31 cellular contexts compared by ENCODE assay signal in the genomic region with DNA sequence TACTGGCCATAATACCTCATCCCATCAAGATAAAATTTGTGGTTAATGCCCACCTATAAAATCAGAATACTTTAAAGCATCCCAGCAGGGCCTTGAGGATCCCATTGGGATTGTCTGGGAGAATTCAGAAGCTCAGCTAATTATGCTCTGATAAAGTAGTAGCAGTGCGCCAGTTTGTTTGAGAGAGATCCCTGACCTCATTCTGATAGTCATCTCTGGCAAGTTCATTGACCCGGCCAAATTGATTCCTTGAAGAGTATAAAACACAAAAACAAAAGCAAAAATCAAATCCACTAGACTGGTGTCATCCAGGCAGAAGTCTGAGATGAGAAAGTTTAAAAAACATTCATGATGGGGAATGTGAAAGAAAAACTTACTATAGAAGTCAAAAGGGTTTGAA. TPM values are rescaled to one million over a fixed set of nuclear protein-coding genes. Genes with fewer than 3 reads are reported as not detected.
A peak's percentile ranks its signal among the peaks of the same experiment; 100 is the strongest.
DNase-seq lines count a peak whose midpoint lies in the region; ATAC-seq, FAIRE-seq and TF ChIP-seq lines count a peak whose summit lies in the region.
"Had no signal": no experiment of that assay in that cellular context is flagged by ENCODE, and none has a peak within 500 bp of the region (broad histone marks: within the 10 kb centered on the region; RNA-seq: fewer than 3 reads in every experiment).

No MANE protein-coding gene starts in this region.

- H3K4me1 ChIP-seq in liver (ENCODE audit: control insufficient read depth in 4 of 4, insufficient read depth in 4 of 4, low read length in 3 of 4) (peaks cover 7 to 69% (median 54%) of the 10 kb centered on the region in 4 donors), HepG2 (ENCODE audit: insufficient read depth, low read length) (peaks cover 11% of the 10 kb centered on the region; the same call in 1 of the 2 replicates), esophagus muscularis mucosa (no peaks in the 10 kb centered on the region), right lobe of liver (peaks cover 0 to 50% (median 24%) of the 10 kb centered on the region in 4 donors), GM23338 (ENCODE audit: insufficient read depth) (no peaks in the 10 kb centered on the region), PC-3 (ENCODE audit: insufficient read depth, low read length) (no peaks in the 10 kb centered on the region)
- H3K4me1 ChIP-seq: BE2C, BLaER1 had no signal

- no peak overlapping the region for H3K4me2 ChIP-seq in HepG2 (ENCODE audit: low read depth, low read length)
- no peak overlapping the region for H3K4me2 ChIP-seq in GM23338
- H3K4me2 ChIP-seq in PC-3 (ENCODE audit: low read length) = no peak overlapping the region
- H3K4me2 ChIP-seq: BLaER1 had no signal

- H3K9ac ChIP-seq in liver (ENCODE audit: low read depth in 1 of 2, low read length in 2 of 2) = peak overlapping the region in 1 of 2 donors; percentile 48
- no peak overlapping the region for H3K9ac ChIP-seq in HepG2 (ENCODE audit: insufficient read depth, low read depth, low read length)
- no peak overlapping the region for H3K9ac ChIP-seq in PC-3 (ENCODE audit: low read length)
- H3K9ac ChIP-seq: BLaER1 had no signal

- no peaks in the 10 kb centered on the region for H3K9me3 ChIP-seq in liver (ENCODE audit: control insufficient read depth in 4 of 4, low read length in 3 of 4)
- H3K9me3 ChIP-seq in HepG2 (ENCODE audit: low read length) = no peaks in the 10 kb centered on the region
- H3K9me3 ChIP-seq in esophagus muscularis mucosa = no peaks in the 10 kb centered on the region
- H3K9me3 ChIP-seq in right lobe of liver = no peaks in the 10 kb centered on the region
- no peaks in the 10 kb centered on the region for H3K9me3 ChIP-seq in PC-3 (ENCODE audit: low read length)
- H3K9me3 ChIP-seq: BE2C, BLaER1 had no signal

- H3K4me3 ChIP-seq in liver (ENCODE audit: low read depth in 1 of 3, low read length in 3 of 3) (no peak overlapping the region), HepG2 (replicated peaks in 1 of 3; ENCODE audit: insufficient read depth in 1 of 3, low read depth in 2 of 3, low read length in 3 of 3) (no peak overlapping the region), esophagus muscularis mucosa (no peak overlapping the region), right lobe of liver (peak overlapping the region in 2 of 3 donors; percentile 5 to 25), GM23338 (no peak overlapping the region), PC-3 (ENCODE audit: low read length) (no peak overlapping the region)
- H3K4me3 ChIP-seq: BLaER1, GM12878 had no signal

- TF ChIP-seq CTCF in liver (IDR thresholded peaks at IDR 0.05; ENCODE audit: low read depth, low read length, missing input control) (no peak), HepG2 (CRISPR knock-in tag; IDR thresholded peaks at IDR 0.05) (no peak), esophagus muscularis mucosa (IDR thresholded peaks at IDR 0.05) (no peak), right lobe of liver (IDR thresholded peaks at IDR 0.05) (no peak), GM23338 (conservative IDR thresholded peaks at IDR 0.05; ENCODE audit: low read depth in 2 of 2) (no peak), PC-3 (conservative IDR thresholded peaks at IDR 0.05; ENCODE audit: low read depth, low read length) (no peak)

- peaks cover 3% of the 10 kb centered on the region for H3K27me3 Mint-ChIP-seq in GM23338 (ENCODE audit: insufficient read depth, low read depth, poor library complexity)

- H4K20me1 ChIP-seq in HepG2 (ENCODE audit: insufficient read depth, low read length) (no peaks in the 10 kb centered on the region), GM23338 (replicated peaks; ENCODE audit: insufficient read depth) (no peaks in the 10 kb centered on the region), PC-3 (ENCODE audit: low read length) (no peaks in the 10 kb centered on the region)
- H4K20me1 ChIP-seq: BLaER1 had no signal

- no peak overlapping the region for H3K4me3 Mint-ChIP-seq in GM23338
- H3K4me3 Mint-ChIP-seq: CD14-positive monocyte; CD4-positive, alpha-beta memory T cell; CD8-positive, alpha-beta memory T cell had no signal

- H2AFZ ChIP-seq in HepG2 (ENCODE audit: low read length) (no peak overlapping the region), GM23338 (no peak overlapping the region), PC-3 (ENCODE audit: low read length) (no peak overlapping the region)

- intact Hi-C loops in HepG2 (cut with micrococcal nuclease; ENCODE audit: unreplicated experiment) = no loop called here
- intact Hi-C loops in esophagus muscularis mucosa (cut with DNase I) = no loop called here
- intact Hi-C loops in right lobe of liver (cut with DNase I) = no loop called here
- intact Hi-C loops in PC-3 (cut with micrococcal nuclease) = no loop called here

- H3K79me2 ChIP-seq in HepG2 (ENCODE audit: insufficient read depth, low read length) (no peaks in the 10 kb centered on the region), GM23338 (replicated peaks; ENCODE audit: insufficient read depth) (no peaks in the 10 kb centered on the region), PC-3 (ENCODE audit: low read length) (no peaks in the 10 kb centered on the region)

- no peaks in the 10 kb centered on the region for H3K36me3 Mint-ChIP-seq in GM23338 (ENCODE audit: low read depth)
- H3K36me3 Mint-ChIP-seq: CD14-positive monocyte; CD4-positive, alpha-beta memory T cell; CD8-positive, alpha-beta memory T cell had no signal

- POLR2A ChIA-PET in HepG2 (lab: Yijun Ruan, JAX) = interaction anchor here (1.0 to 2.1 kb wide), 3 partner anchors 12 to 18 kb away, joined by 3 to 7 read pairs (median 3); a partner anchor contains a TSS
- POLR2A ChIA-PET in PC-3 (lab: Charles Lee; ENCODE audit: unreplicated experiment) = no interaction called here

- H3K9me2 ChIP-seq in GM23338 (ENCODE audit: insufficient read depth) = no peaks in the 10 kb centered on the region
- H3K9me2 ChIP-seq in PC-3 (replicated peaks; ENCODE audit: low read length) = no peaks in the 10 kb centered on the region

- no peak for ATAC-seq in HepG2
- peak; percentile 57 to 68 (median 62) for ATAC-seq in right lobe of liver
- no peak for ATAC-seq in GM23338
- no peak for ATAC-seq in PC-3
- ATAC-seq: GM12878 had no signal

- H3K27me3 ChIP-seq in liver (ENCODE audit: control insufficient read depth in 4 of 4, insufficient read depth in 4 of 4, low read length in 3 of 4) = no peaks in the 10 kb centered on the region
- H3K27me3 ChIP-seq in HepG2 (ENCODE audit: control insufficient read depth in 1 of 2, insufficient read depth in 2 of 2, low read length in 2 of 2) = no peaks in the 10 kb centered on the region
- peaks cover 0 to 5% (median 0%) of the 10 kb centered on the region in 4 donors for H3K27me3 ChIP-seq in esophagus muscularis mucosa
- no peaks in the 10 kb centered on the region for H3K27me3 ChIP-seq in right lobe of liver
- no peaks in the 10 kb centered on the region for H3K27me3 ChIP-seq in GM23338 (ENCODE audit: insufficient read depth)
- H3K27me3 ChIP-seq in PC-3 (ENCODE audit: low read length) = peaks cover 19% of the 10 kb centered on the region
- H3K27me3 ChIP-seq: BE2C, BLaER1 had no signal

- BruUV-seq in HepG2 (replicated peaks; lab: Mats Ljungman, UMichigan) (no TSS peak), PC-3 (replicated peaks; lab: Mats Ljungman, UMichigan) (no TSS peak)

- H3K9me3 Mint-ChIP-seq in GM23338 = no peaks in the 10 kb centered on the region
- H3K9me3 Mint-ChIP-seq: CD4-positive, alpha-beta memory T cell; CD4-positive, CD25-positive, alpha-beta regulatory T cell; CD8-positive, alpha-beta memory T cell had no signal

- WGBS in liver = 39% methylated on average over 2 of the region's 2 CpGs
- WGBS in HepG2 (ENCODE audit: low lambda C conversion rate) = 96% methylated on average over 2 of the region's 2 CpGs
- WGBS in esophagus muscularis mucosa = 88% methylated on average over 2 of the region's 2 CpGs
- 47% methylated on average over 2 of the region's 2 CpGs for WGBS in right lobe of liver (ENCODE audit: insufficient coverage, low coverage, low lambda C conversion rate, missing lambda C conversion rate)

- H3F3A ChIP-seq in GM23338 (replicated peaks; ENCODE audit: low read depth) (no peaks in the 10 kb centered on the region), PC-3 (ENCODE audit: low read length, unreplicated experiment) (no peaks in the 10 kb centered on the region)

- TF ChIP-seq RAD21 in liver (IDR thresholded peaks at IDR 0.05) (peak in 1 of 2 donors; percentile 20), HepG2 (CRISPR knock-in tag; IDR thresholded peaks at IDR 0.05) (no peak)

- DNase-seq in HepG2 (ENCODE audit: low spot score) = no peak
- DNase-seq in esophagus muscularis mucosa (ENCODE audit: extremely low spot score) = peak; percentile 12
- no peak for DNase-seq in right lobe of liver
- DNase-seq in GM23338 (ENCODE audit: low spot score) = no peak
- no peak for DNase-seq in PC-3
- DNase-seq: 8988T; ACHN; BE2C; C1 segment of cervical spinal cord; CD4-positive, alpha-beta memory T cell; CD4-positive, CD25-positive, alpha-beta regulatory T cell; CD8-positive, alpha-beta memory T cell; COR-L47; DMS 273 treated with DMSO at 0.1 percent for 48 hours; DMS153; DMS53; DMS79; DND-41; EL; GDM1 had no signal

- in situ Hi-C loops in HepG2 (cut with HindIII; ENCODE audit: extremely low pct_ligation_motif_present, low pct_unique_long_range_greater_than_20kb) = no loop called here

- H3K27ac ChIP-seq in liver (ENCODE audit: low read depth in 1 of 2, low read length in 2 of 2) = peak overlapping the region; percentile 13 to 60
- no peak overlapping the region for H3K27ac ChIP-seq in HepG2 (ENCODE audit: extremely low read length, insufficient read depth, low read length)
- H3K27ac ChIP-seq in esophagus muscularis mucosa (replicated peaks in 1 of 4) = no peak overlapping the region
- peak overlapping the region; percentile 48 to 74 (median 56) for H3K27ac ChIP-seq in right lobe of liver
- no peak overlapping the region for H3K27ac ChIP-seq in GM23338 (ENCODE audit: low read depth)
- no peak overlapping the region for H3K27ac ChIP-seq in PC-3 (ENCODE audit: low read length)
- H3K27ac ChIP-seq: BLaER1 had no signal

- FAIRE-seq in HepG2 (lab: Jason Lieb, UNC) = no peak
- FAIRE-seq: A204.1, GM12878, GM12892, GM18507 had no signal

- CTCF ChIA-PET in HepG2 (lab: Yijun Ruan, JAX; ENCODE audit: low intra/inter-chr PET ratio, low total read pairs) = no interaction called here
- CTCF ChIA-PET in PC-3 (lab: Charles Lee) = no interaction called here

- peaks cover 4% of the 10 kb centered on the region; the same call in 1 of the 3 replicates for H3K4me1 Mint-ChIP-seq in GM23338
- H3K4me1 Mint-ChIP-seq: CD4-positive, alpha-beta memory T cell; CD4-positive, CD25-positive, alpha-beta regulatory T cell; CD8-positive, alpha-beta memory T cell had no signal

- peaks cover 0 to 28% (median 16%) of the 10 kb centered on the region in 4 donors for H3K36me3 ChIP-seq in liver (ENCODE audit: control insufficient read depth in 4 of 4, insufficient read depth in 3 of 4, low read depth in 1 of 4, low read length in 3 of 4)
- peaks cover 26 to 71% of the 10 kb centered on the region in 2 experiments for H3K36me3 ChIP-seq in HepG2 (replicated peaks in 1 of 2; ENCODE audit: control insufficient read depth in 1 of 2, insufficient read depth in 2 of 2, low read length in 2 of 2)
- no peaks in the 10 kb centered on the region for H3K36me3 ChIP-seq in esophagus muscularis mucosa
- peaks cover 0 to 32% (median 4%) of the 10 kb centered on the region in 4 donors for H3K36me3 ChIP-seq in right lobe of liver
- H3K36me3 ChIP-seq in GM23338 (ENCODE audit: insufficient read depth) = no peaks in the 10 kb centered on the region
- H3K36me3 ChIP-seq in PC-3 (ENCODE audit: low read depth, low read length) = no peaks in the 10 kb centered on the region
- H3K36me3 ChIP-seq: BE2C, BLaER1 had no signal

- no peak overlapping the region for H3K27ac Mint-ChIP-seq in GM23338
- H3K27ac Mint-ChIP-seq: CD14-positive monocyte; CD4-positive, alpha-beta memory T cell; CD4-positive, CD25-positive, alpha-beta regulatory T cell; CD8-positive, alpha-beta memory T cell had no signal

- TF ChIP-seq POLR2A in HepG2 (IDR thresholded peaks at IDR 0.05; ENCODE audit: insufficient read depth in 1 of 2, low read depth in 2 of 2, low read length in 2 of 2) (no peak), esophagus muscularis mucosa (IDR thresholded peaks at IDR 0.05; ENCODE audit: low read depth) (no peak), right lobe of liver (IDR thresholded peaks at IDR 0.05) (no peak)

- TF ChIP-seq EP300 in HepG2 (IDR thresholded peaks at IDR 0.05; ENCODE audit: low read depth in 2 of 2, low read length in 2 of 2) = no peak
- no peak for TF ChIP-seq EP300 in HepG2 (CRISPR knock-in tag; IDR thresholded peaks at IDR 0.05; ENCODE audit: borderline replicate concordance)
- TF ChIP-seq EP300 in esophagus muscularis mucosa (IDR thresholded peaks at IDR 0.05) = no peak

RNA-seq across cellular contexts. Expression of a gene that starts 14.1 kb away (rescaled TPM):
- total RNA-seq in liver (10 to 100 TPM; 15.4 to 58.3 TPM), HepG2 (2016; rRNA removed; fragmentation: Illumina TruSeq; extraction: Trizol) (5.8 and 15.1 TPM in 2 replicates), esophagus muscularis mucosa (not detected), right lobe of liver (10 to 100 TPM; 15.3 to 63.5 (median 35.4) TPM), PC-3 (2014; rRNA removed) (not detected in 2 replicates)
- polyA plus RNA-seq in liver (10 to 100 TPM; 18.7 to 63.8 TPM), HepG2 (2011; rRNA removed) (38.8 and 39.0 TPM in 2 replicates), GM23338 (2016; fragmentation: Nextera tagmentation; extraction: Ambion mirVana) (0.08 and 0.14 TPM in 2 replicates)
- total RNA-seq in HepG2 (2016; cell fraction: cytosol; rRNA removed; fragmentation: Illumina TruSeq; extraction: Trizol; ENCODE audit: low read depth) = 5.3 and 5.7 TPM in 2 replicates
- 5.6 and 16.0 TPM in 2 replicates for total RNA-seq in HepG2 (2016; cell fraction: insoluble cytoplasmic fraction; rRNA removed; fragmentation: Illumina TruSeq; extraction: Trizol)
- 7.7 and 8.7 TPM in 2 replicates for total RNA-seq in HepG2 (2016; cell fraction: membrane; rRNA removed; fragmentation: Illumina TruSeq; extraction: Trizol)
- 23.5 and 27.9 TPM in 2 replicates for total RNA-seq in HepG2 (2016; cell fraction: nucleus; rRNA removed; fragmentation: Illumina TruSeq; extraction: Trizol)
- 12.7 and 15.4 TPM in 2 replicates for polyA plus RNA-seq in HepG2 (2011; cell fraction: cytosol; rRNA removed)
- polyA plus RNA-seq in HepG2 (2011; cell fraction: nucleus; rRNA removed) = 217 and 232 TPM in 2 replicates
- 20.2 and 28.6 TPM in 2 replicates for polyA plus RNA-seq in HepG2 (2012)
- polyA plus RNA-seq in HepG2 (2016; cell fraction: cytosol; fragmentation: Illumina TruSeq; extraction: Trizol; ENCODE audit: low read depth) = 3.8 and 4.6 TPM in 2 replicates
- polyA plus RNA-seq in HepG2 (2016; cell fraction: insoluble cytoplasmic fraction; fragmentation: Illumina TruSeq; extraction: Trizol; ENCODE audit: low read depth) = 5.9 and 6.3 TPM in 2 replicates
- 6.7 and 6.8 TPM in 2 replicates for polyA plus RNA-seq in HepG2 (2016; cell fraction: membrane; fragmentation: Illumina TruSeq; extraction: Trizol; ENCODE audit: low read depth)
- polyA plus RNA-seq in HepG2 (2016; cell fraction: nucleus; fragmentation: Illumina TruSeq; extraction: Trizol; ENCODE audit: insufficient read depth, low read depth) = 70.1 and 70.4 TPM in 2 replicates
- 18.3 TPM in 1 of 2 replicates, not detected in the other for polyA minus RNA-seq in HepG2 (2011; rRNA and poly(A)+ RNA removed; ENCODE audit: low replicate concordance)
- polyA minus RNA-seq in HepG2 (2011; cell fraction: cytosol; rRNA and poly(A)+ RNA removed) = 3.8 and 5.0 TPM in 2 replicates
- polyA minus RNA-seq in HepG2 (2011; cell fraction: nucleus; rRNA and poly(A)+ RNA removed) = 34.4 and 34.7 TPM in 2 replicates
- total RNA-seq in GM23338 (2014; rRNA removed; shearing (Covaris generic)) = not detected in 2 replicates
- total RNA-seq: A673; CD4-positive, alpha-beta memory T cell; CD4-positive, CD25-positive, alpha-beta regulatory T cell; CD8-positive, alpha-beta memory T cell; Daoy; G401; GM12878 had no signal
- polyA plus RNA-seq: AG04450; CD14-positive monocyte; CD4-positive, alpha-beta memory T cell; CD4-positive, CD25-positive, alpha-beta regulatory T cell; CD8-positive, alpha-beta memory T cell; GM12878 had no signal

RNA-seq across cellular contexts. Expression of a gene that starts 14.3 kb away (rescaled TPM):
- total RNA-seq in liver (10 to 100 TPM; 16.8 to 81.2 TPM), HepG2 (2016; rRNA removed; fragmentation: Illumina TruSeq; extraction: Trizol) (6.8 and 8.8 TPM in 2 replicates), esophagus muscularis mucosa (not detected), right lobe of liver (100 to 1,000 TPM in 1 of 6 experiments, 10 to 100 TPM in 5; 30.1 to 116 (median 49.0) TPM), PC-3 (2014; rRNA removed) (not detected in 2 replicates)
- polyA plus RNA-seq in liver (10 to 100 TPM; 28.1 to 46.9 TPM), HepG2 (2011; rRNA removed) (8.1 and 10.0 TPM in 2 replicates), GM23338 (2016; fragmentation: Nextera tagmentation; extraction: Ambion mirVana) (0.03 and 0.19 TPM in 2 replicates)
- 0.88 and 1.2 TPM in 2 replicates for total RNA-seq in HepG2 (2016; cell fraction: cytosol; rRNA removed; fragmentation: Illumina TruSeq; extraction: Trizol; ENCODE audit: low read depth)
- total RNA-seq in HepG2 (2016; cell fraction: insoluble cytoplasmic fraction; rRNA removed; fragmentation: Illumina TruSeq; extraction: Trizol) = 6.9 and 9.5 TPM in 2 replicates
- 4.1 and 4.5 TPM in 2 replicates for total RNA-seq in HepG2 (2016; cell fraction: membrane; rRNA removed; fragmentation: Illumina TruSeq; extraction: Trizol)
- 14.4 and 15.5 TPM in 2 replicates for total RNA-seq in HepG2 (2016; cell fraction: nucleus; rRNA removed; fragmentation: Illumina TruSeq; extraction: Trizol)
- 6.5 and 7.5 TPM in 2 replicates for polyA plus RNA-seq in HepG2 (2011; cell fraction: cytosol; rRNA removed)
- polyA plus RNA-seq in HepG2 (2011; cell fraction: nucleus; rRNA removed) = 18.9 and 20.1 TPM in 2 replicates
- polyA plus RNA-seq in HepG2 (2012) = 8.7 and 11.5 TPM in 2 replicates
- polyA plus RNA-seq in HepG2 (2016; cell fraction: cytosol; fragmentation: Illumina TruSeq; extraction: Trizol; ENCODE audit: low read depth) = 1.5 and 1.8 TPM in 2 replicates
- polyA plus RNA-seq in HepG2 (2016; cell fraction: insoluble cytoplasmic fraction; fragmentation: Illumina TruSeq; extraction: Trizol; ENCODE audit: low read depth) = 6.3 and 8.4 TPM in 2 replicates
- polyA plus RNA-seq in HepG2 (2016; cell fraction: membrane; fragmentation: Illumina TruSeq; extraction: Trizol; ENCODE audit: low read depth) = 2.7 and 2.9 TPM in 2 replicates
- polyA plus RNA-seq in HepG2 (2016; cell fraction: nucleus; fragmentation: Illumina TruSeq; extraction: Trizol; ENCODE audit: insufficient read depth, low read depth) = 23.7 and 27.2 TPM in 2 replicates
- polyA minus RNA-seq in HepG2 (2011; rRNA and poly(A)+ RNA removed; ENCODE audit: low replicate concordance) = 0.05 and 27.2 TPM in 2 replicates
- 6.4 and 6.6 TPM in 2 replicates for polyA minus RNA-seq in HepG2 (2011; cell fraction: cytosol; rRNA and poly(A)+ RNA removed)
- 12.2 and 14.0 TPM in 2 replicates for polyA minus RNA-seq in HepG2 (2011; cell fraction: nucleus; rRNA and poly(A)+ RNA removed)
- total RNA-seq in GM23338 (2014; rRNA removed; shearing (Covaris generic)) = 0.31 and 0.35 TPM in 2 replicates
- total RNA-seq: A673; CD4-positive, alpha-beta memory T cell; CD4-positive, CD25-positive, alpha-beta regulatory T cell; CD8-positive, alpha-beta memory T cell; Daoy; G401; GM12878 had no signal
- polyA plus RNA-seq: AG04450; CD14-positive monocyte; CD8-positive, alpha-beta memory T cell; GM12878 had no signal

RNA-seq across cellular contexts. Expression of a gene that starts 50.7 kb away (rescaled TPM):
- total RNA-seq in liver (1 to 10 TPM; 5.6 to 6.1 TPM), HepG2 (2016; rRNA removed; fragmentation: Illumina TruSeq; extraction: Trizol) (23.2 and 27.9 TPM in 2 replicates), esophagus muscularis mucosa (10 to 100 TPM; 15.6 to 19.1 (median 17.7) TPM), right lobe of liver (1 to 10 TPM; 3.2 to 6.9 (median 6.2) TPM), PC-3 (2014; rRNA removed) (10.8 and 17.7 TPM in 2 replicates)
- polyA plus RNA-seq in liver (1 to 10 TPM; 5.4 to 5.7 TPM), HepG2 (2011; rRNA removed) (10.2 and 16.9 TPM in 2 replicates), GM23338 (2016; fragmentation: Nextera tagmentation; extraction: Ambion mirVana) (8.8 and 11.5 TPM in 2 replicates)
- total RNA-seq in HepG2 (2016; cell fraction: cytosol; rRNA removed; fragmentation: Illumina TruSeq; extraction: Trizol; ENCODE audit: low read depth) = 7.3 and 9.1 TPM in 2 replicates
- 23.5 and 32.2 TPM in 2 replicates for total RNA-seq in HepG2 (2016; cell fraction: insoluble cytoplasmic fraction; rRNA removed; fragmentation: Illumina TruSeq; extraction: Trizol)
- total RNA-seq in HepG2 (2016; cell fraction: membrane; rRNA removed; fragmentation: Illumina TruSeq; extraction: Trizol) = 7.6 and 7.9 TPM in 2 replicates
- total RNA-seq in HepG2 (2016; cell fraction: nucleus; rRNA removed; fragmentation: Illumina TruSeq; extraction: Trizol) = 15.5 and 17.2 TPM in 2 replicates
- polyA plus RNA-seq in HepG2 (2011; cell fraction: cytosol; rRNA removed) = 5.3 and 8.1 TPM in 2 replicates
- 4.8 and 7.3 TPM in 2 replicates for polyA plus RNA-seq in HepG2 (2011; cell fraction: nucleus; rRNA removed)
- 10.8 and 15.5 TPM in 2 replicates for polyA plus RNA-seq in HepG2 (2012)
- polyA plus RNA-seq in HepG2 (2016; cell fraction: cytosol; fragmentation: Illumina TruSeq; extraction: Trizol; ENCODE audit: low read depth) = 2.7 TPM in 2 replicates
- polyA plus RNA-seq in HepG2 (2016; cell fraction: insoluble cytoplasmic fraction; fragmentation: Illumina TruSeq; extraction: Trizol; ENCODE audit: low read depth) = 30.8 and 44.1 TPM in 2 replicates
- 4.5 and 4.8 TPM in 2 replicates for polyA plus RNA-seq in HepG2 (2016; cell fraction: membrane; fragmentation: Illumina TruSeq; extraction: Trizol; ENCODE audit: low read depth)
- polyA plus RNA-seq in HepG2 (2016; cell fraction: nucleus; fragmentation: Illumina TruSeq; extraction: Trizol; ENCODE audit: insufficient read depth, low read depth) = 18.5 and 19.3 TPM in 2 replicates
- 1.3 and 1.4 TPM in 2 replicates for polyA minus RNA-seq in HepG2 (2011; rRNA and poly(A)+ RNA removed; ENCODE audit: low replicate concordance)
- polyA minus RNA-seq in HepG2 (2011; cell fraction: cytosol; rRNA and poly(A)+ RNA removed) = 6.3 and 8.7 TPM in 2 replicates
- 12.1 and 18.2 TPM in 2 replicates for polyA minus RNA-seq in HepG2 (2011; cell fraction: nucleus; rRNA and poly(A)+ RNA removed)
- 5.7 and 8.4 TPM in 2 replicates for total RNA-seq in GM23338 (2014; rRNA removed; shearing (Covaris generic))

Comparison
In these comparisons a context has a peak if more than half of its experiments do, and no peak if none do; other contexts are left out.
1. H3K27ac ChIP-seq: peak in liver (2 of 2) and right lobe of liver (3 of 3); none in HepG2 (single experiment), esophagus muscularis mucosa (0 of 4), GM23338 (single experiment) and PC-3 (single experiment).
2. H3K4me3 ChIP-seq: peak in right lobe of liver (2 of 3); none in liver (0 of 3), HepG2 (0 of 3), esophagus muscularis mucosa (0 of 4), GM23338 (single experiment) and PC-3 (single experiment).
3. ATAC-seq: peak in right lobe of liver (4 of 4); none in HepG2 (single experiment), GM23338 (single experiment) and PC-3 (single experiment).